8 cellular contexts compared by ENCODE assay signal in genomic region chr17:42153919-42154491, GRCh38.
DNase-seq lines count a peak whose midpoint lies in the region; ATAC-seq lines count a peak whose summit lies in the region.

No MANE protein-coding gene starts in this region.

- peak; percentile 33 for DNase-seq in GM03348 (ENCODE audit: low spot score)
- peak; percentile 38 for DNase-seq in NOMO-1 treated with dmso at 0.1 percent for 144 hours (lab: John Stamatoyannopoulos, UW; ENCODE audit: unreplicated experiment)
- peak; percentile 16 for DNase-seq in dedifferentiated amniotic fluid mesenchymal stem cell (ENCODE audit: extremely low spot score)
- no peak for DNase-seq in D341Med (ENCODE audit: low spot score)
- no peak for DNase-seq in Ammon's horn (ENCODE audit: low spot score)

- peak overlapping the region; percentile 99 to 100 for H3K4me3 ChIP-seq in muscle layer of duodenum (ENCODE audit: low read depth in 1 of 2, low read length in 2 of 2)

- H3K27ac ChIP-seq in muscle layer of duodenum (ENCODE audit: low read length) = peak overlapping the region; percentile 94

- H3K9me3 ChIP-seq in muscle layer of duodenum (ENCODE audit: control insufficient read depth in 1 of 2, low read length in 2 of 2) = no peaks in the 10 kb centered on the region

- peaks cover 10 to 25% of the 10 kb centered on the region in 2 donors for H3K4me1 ChIP-seq in muscle layer of duodenum (ENCODE audit: control insufficient read depth in 1 of 2, insufficient read depth in 2 of 2, low read length in 2 of 2)

- H3K27me3 ChIP-seq in muscle layer of duodenum (ENCODE audit: low read depth, low read length) = no peaks in the 10 kb centered on the region

- peaks cover 0 to 3% of the 10 kb centered on the region in 2 donors for H3K36me3 ChIP-seq in muscle layer of duodenum (ENCODE audit: control insufficient read depth in 1 of 2, insufficient read depth in 2 of 2, low read length in 2 of 2)

- no peak for ATAC-seq in GM21529 (IDR thresholded peaks at IDR 0.05; ENCODE audit: unreplicated experiment)
- ATAC-seq in GM18498 (IDR thresholded peaks at IDR 0.05; ENCODE audit: unreplicated experiment) = no peak

Comparison
In these comparisons a context has a peak if more than half of its experiments do, and no peak if none do; other contexts are left out.
1. DNase-seq: peak in GM03348 (single experiment), NOMO-1 treated with dmso at 0.1 percent for 144 hours (single experiment) and dedifferentiated amniotic fluid mesenchymal stem cell (single experiment); none in D341Med (single experiment) and Ammon's horn (single experiment).